6 cellular contexts compared by ENCODE assay signal in genomic region chr12:21699851-21700250, GRCh38. TPM values are rescaled to one million over a fixed set of nuclear protein-coding genes. Genes with fewer than 3 reads are reported as not detected.
"Had no signal": no experiment of that assay in that cellular context is flagged by ENCODE, and none has a peak within 500 bp of the region (broad histone marks: within the 10 kb centered on the region; RNA-seq: fewer than 3 reads in every experiment).

No MANE protein-coding gene starts in this region.

- H3K4me3 ChIP-seq: K562 had no signal

- H3K27ac Mint-ChIP-seq: IgD-negative memory B cell had no signal

- H3K4me3 Mint-ChIP-seq: IgD-negative memory B cell had no signal

- H3K36me3 Mint-ChIP-seq: IgD-negative memory B cell had no signal

- ATAC-seq: HepG2, K562 had no signal

- DNase-seq: IMR-90, KBM-7, KG1 had no signal

RNA-seq across cellular contexts. Expression of gene LDHB, which starts 42.2 kb away (rescaled TPM):
- total RNA-seq: HepG2 had no signal
